In genomic region chr4:80138556-80139538, GRCh38 we compare ENCODE assay signal across 9 cellular contexts. TPM values are rescaled to one million over a fixed set of nuclear protein-coding genes. Genes with fewer than 3 reads are reported as not detected.
DNase-seq lines count a peak whose midpoint lies in the region; ATAC-seq and TF ChIP-seq lines count a peak whose summit lies in the region.
"Had no signal": no experiment of that assay in that cellular context is flagged by ENCODE, and none has a peak within 500 bp of the region (broad histone marks: within the 10 kb centered on the region; RNA-seq: fewer than 3 reads in every experiment).

No MANE protein-coding gene starts in this region.

- no peak overlapping the region for H3K4me3 Mint-ChIP-seq in osteocyte (ENCODE audit: unreplicated experiment)

- H3K56ac ChIP-seq in mesendoderm (ENCODE audit: low read length) = no peak overlapping the region

- H3K4me2 ChIP-seq in mesendoderm (ENCODE audit: low read length) = no peak overlapping the region

- H3K9me3 Mint-ChIP-seq in activated naive CD4-positive, alpha-beta T cell treated with anti-CD3 and anti-CD28 coated beads, Interleukin-2, amount 50 U/mL, for 72 hours = peaks cover 0 to 5% of the 10 kb centered on the region in 2 donors
- no peaks in the 10 kb centered on the region for H3K9me3 Mint-ChIP-seq in osteocyte (ENCODE audit: unreplicated experiment)

- no peaks in the 10 kb centered on the region for H3K36me3 ChIP-seq in mesendoderm (ENCODE audit: control insufficient read depth, insufficient read depth, low read length)
- H3K36me3 ChIP-seq: lower lobe of right lung had no signal

- no peak overlapping the region for H4K8ac ChIP-seq in mesendoderm (ENCODE audit: low read depth, low read length)

- no peaks in the 10 kb centered on the region for H3K36me3 Mint-ChIP-seq in activated naive CD4-positive, alpha-beta T cell treated with anti-CD3 and anti-CD28 coated beads, Interleukin-2, amount 50 U/mL, for 72 hours
- H3K36me3 Mint-ChIP-seq in osteocyte (ENCODE audit: unreplicated experiment) = no peaks in the 10 kb centered on the region

- H3K4ac ChIP-seq in mesendoderm (ENCODE audit: low read depth, low read length) = no peak overlapping the region

- ATAC-seq in HG02588 (IDR thresholded peaks at IDR 0.05; ENCODE audit: unreplicated experiment) = peak; percentile 90
- ATAC-seq in activated naive CD4-positive, alpha-beta T cell treated with anti-CD3 and anti-CD28 coated beads, Interleukin-2, amount 50 U/mL, for 72 hours = peak; percentile 97 to 99

- no peaks in the 10 kb centered on the region for H3K79me2 ChIP-seq in mesendoderm (ENCODE audit: control insufficient read depth, insufficient read depth, low read length)

- peaks cover 2% of the 10 kb centered on the region for H3K4me1 Mint-ChIP-seq in osteocyte (ENCODE audit: unreplicated experiment)

- no peaks in the 10 kb centered on the region for H3K79me1 ChIP-seq in mesendoderm (ENCODE audit: low read length)

- no peak overlapping the region for H3K4me3 ChIP-seq in GM12864 (ENCODE audit: low read depth, low read length)
- no peak overlapping the region for H3K4me3 ChIP-seq in mesendoderm (ENCODE audit: low read length)
- H3K4me3 ChIP-seq: lower lobe of right lung had no signal

- peak overlapping the region in 1 of 2 donors; percentile 80 for H3K27ac Mint-ChIP-seq in activated naive CD4-positive, alpha-beta T cell treated with anti-CD3 and anti-CD28 coated beads, Interleukin-2, amount 50 U/mL, for 72 hours
- no peak overlapping the region for H3K27ac Mint-ChIP-seq in osteocyte (ENCODE audit: unreplicated experiment)

- H4K5ac ChIP-seq in mesendoderm (ENCODE audit: low read length) = no peak overlapping the region

- no peak overlapping the region for H2BK5ac ChIP-seq in mesendoderm (ENCODE audit: low read length)

- H3K23ac ChIP-seq in mesendoderm (ENCODE audit: low read length) = no peak overlapping the region

- no peak overlapping the region for H3K9ac ChIP-seq in mesendoderm (ENCODE audit: low read length)

- no peak overlapping the region for H2BK120ac ChIP-seq in mesendoderm (ENCODE audit: low read depth, low read length)

- no peaks in the 10 kb centered on the region for H3K27me3 ChIP-seq in mesendoderm (ENCODE audit: insufficient read depth, low read length, poor library complexity)

- no peaks in the 10 kb centered on the region for H3K4me1 ChIP-seq in mesendoderm (ENCODE audit: control insufficient read depth, low read depth, low read length)
- H3K4me1 ChIP-seq: lower lobe of right lung had no signal

- TF ChIP-seq CTCF in GM12864 (IDR thresholded peaks at IDR 0.05; ENCODE audit: low read depth, low read length, missing control alignments) (no peak), osteocyte (IDR thresholded peaks at IDR 0.05) (no peak)

- H3K27me3 Mint-ChIP-seq in osteocyte (ENCODE audit: unreplicated experiment) = peaks cover 9% of the 10 kb centered on the region

- H2BK15ac ChIP-seq in mesendoderm (replicated peaks; ENCODE audit: low read depth) = no peak overlapping the region

- whole genome bisulfite sequencing in mesendoderm (ENCODE audit: extremely low coverage, insufficient coverage, low lambda C conversion rate) = no CpG with 5 or more reads among the region's 2 CpGs

- H3K27ac ChIP-seq in mesendoderm (ENCODE audit: low read depth, low read length) = no peak overlapping the region
- H3K27ac ChIP-seq: lower lobe of right lung had no signal

- no peak overlapping the region for H2AK5ac ChIP-seq in mesendoderm (ENCODE audit: low read length)

- no peak overlapping the region for H3K18ac ChIP-seq in mesendoderm (ENCODE audit: low read length)

- DNase-seq in GM12864 (ENCODE audit: low read depth) (peak; percentile 24), NOMO-1 (lab: John Stamatoyannopoulos, UW; ENCODE audit: unreplicated experiment in 2 of 2) (peak; percentile 42 to 60), NCI-H82 (lab: John Stamatoyannopoulos, UW) (no peak), osteocyte (ENCODE audit: extremely low spot score, unreplicated experiment) (no peak), mesendoderm (no peak)
- peak; percentile 40 to 61 for DNase-seq in activated naive CD4-positive, alpha-beta T cell treated with anti-CD3 and anti-CD28 coated beads, Interleukin-2, amount 50 U/mL, for 72 hours (ENCODE audit: low spot score in 2 of 2)
- DNase-seq in stimulated activated CD4-positive, alpha-beta T cell treated with anti-CD3 and anti-CD28 coated beads, Interleukin-4, amount 100 ng/mL, for 24 hours = peak; percentile 63
- DNase-seq: lower lobe of right lung had no signal

RNA-seq across cellular contexts. Expression of gene PRDM8, which starts 58.5 kb away (rescaled TPM):
- 1 to 10 TPM in 1 of 2 donors, under 1 TPM in 1; 0.56 to 3.8 TPM for total RNA-seq in activated naive CD4-positive, alpha-beta T cell treated with anti-CD3 and anti-CD28 coated beads, Interleukin-2, amount 50 U/mL, for 72 hours
- total RNA-seq in osteocyte = 0.10 and 0.13 TPM in 2 replicates
- polyA plus RNA-seq in mesendoderm (2013, experiment 1 of 2) = 0.08 TPM
- 0.01 TPM for polyA plus RNA-seq in mesendoderm (2013, experiment 2 of 2)

Comparison
In these comparisons a context has a peak if more than half of its experiments do, and no peak if none do; other contexts are left out.
1. DNase-seq: peak in GM12864 (single experiment), NOMO-1 (2 of 2), activated naive CD4-positive, alpha-beta T cell treated with anti-CD3 and anti-CD28 coated beads, Interleukin-2, amount 50 U/mL, for 72 hours (2 of 2) and stimulated activated CD4-positive, alpha-beta T cell treated with anti-CD3 and anti-CD28 coated beads, Interleukin-4, amount 100 ng/mL, for 24 hours (single experiment); none in NCI-H82 (single experiment), osteocyte (single experiment) and mesendoderm (single experiment).